In genomic region chr11:67737562-67738080, GRCh38 we compare ENCODE assay signal across 8 cellular contexts.
DNase-seq lines count a peak whose midpoint lies in the region; ATAC-seq, FAIRE-seq and TF ChIP-seq lines count a peak whose summit lies in the region.
"Not testable (repeated sequence)": the region's sequence is repeated elsewhere in the genome, so short reads cannot be mapped to it uniquely, and the experiment has no call there.

No MANE protein-coding gene starts in this region.

- POLR2A ChIA-PET in Caco-2 (lab: Charles Lee); K562 (lab: Yijun Ruan, JAX): not testable (repeated sequence)

- H2BK15ac ChIP-seq in mesendoderm (replicated peaks; ENCODE audit: low read depth) = not testable (repeated sequence)

- not testable (repeated sequence) for H2AFZ ChIP-seq in K562 (ENCODE audit: low read depth, low read length)

- FAIRE-seq in K562 (lab: Jason Lieb, UNC) = not testable (repeated sequence)

- H2AK5ac ChIP-seq in mesendoderm (ENCODE audit: low read length) = not testable (repeated sequence)

- H3K79me1 ChIP-seq in mesendoderm (ENCODE audit: low read length) = not testable (repeated sequence)

- in situ Hi-C loops in K562 (cut with MboI) = not testable (repeated sequence)

- peak overlapping the region; percentile 35 for H3K4me3 Mint-ChIP-seq in Caco-2 (ENCODE audit: unreplicated experiment)
- H3K4me3 Mint-ChIP-seq in mesothelial cell of epicardium; progenitor cell of endocrine pancreas (ENCODE audit: low read depth): not testable (repeated sequence)
- H3K4me3 Mint-ChIP-seq in type B pancreatic cell = peak overlapping the region; percentile 64

- TF ChIP-seq CTCF in Caco-2 (IDR thresholded peaks at IDR 0.05; ENCODE audit: insufficient read depth in 1 of 2, low read depth in 1 of 2, low read length in 1 of 2, severe bottlenecking in 1 of 2, unreplicated experiment in 1 of 2); K562 (IDR thresholded peaks at IDR 0.05 in 2 of 3, conservative IDR thresholded peaks at IDR 0.05 in 1 of 3; ENCODE audit: insufficient read depth in 2 of 3, low read depth in 1 of 3, low read length in 3 of 3); mesothelial cell of epicardium (IDR thresholded peaks at IDR 0.05; ENCODE audit: unreplicated experiment); progenitor cell of endocrine pancreas (IDR thresholded peaks at IDR 0.05; ENCODE audit: unreplicated experiment); type B pancreatic cell (conservative IDR thresholded peaks at IDR 0.05): not testable (repeated sequence)

- DNase-seq in Caco-2 = peak in 1 of 2 experiments; percentile 57
- DNase-seq in K562 (ENCODE audit: extremely low read depth in 1 of 4, low spot score in 3 of 4); mesothelial cell of epicardium (ENCODE audit: low spot score in 2 of 2, unreplicated experiment in 2 of 2); progenitor cell of endocrine pancreas (ENCODE audit: low spot score, unreplicated experiment); type B pancreatic cell (ENCODE audit: extremely low spot score, unreplicated experiment): not testable (repeated sequence)
- peak in 30 of 42 donors; percentile 3 to 68 (median 30) for DNase-seq in head of caudate nucleus
- peak; percentile 14 for DNase-seq in mesendoderm

- 1% methylated on average over 9 of the region's 9 CpGs for WGBS in K562 (ENCODE audit: insufficient coverage, low coverage, missing lambda C conversion rate)
- no CpG with 5 or more reads among the region's 9 CpGs for WGBS in mesendoderm (ENCODE audit: extremely low coverage, insufficient coverage, low lambda C conversion rate)

- TF ChIP-seq POLR2A in K562 (conservative IDR thresholded peaks at IDR 0.05) = not testable (repeated sequence)

- not testable (repeated sequence) for H3K9me3 ChIP-seq in Caco-2; K562 (replicated peaks; ENCODE audit: control insufficient read depth, insufficient read depth, low read depth, low read length)

- H3K9ac ChIP-seq in K562 (ENCODE audit: insufficient read depth in 1 of 2, low read depth in 2 of 2, low read length in 2 of 2); mesendoderm (ENCODE audit: low read length): not testable (repeated sequence)

- BruUV-seq in Caco-2 (replicated peaks; lab: Mats Ljungman, UMichigan); K562 (replicated peaks; lab: Mats Ljungman, UMichigan): not testable (repeated sequence)

- H3K9me1 ChIP-seq in K562 (ENCODE audit: control insufficient read depth, insufficient read depth, low read length) = not testable (repeated sequence)

- not testable (repeated sequence) for H3K27ac ChIP-seq in K562 (ENCODE audit: extremely low read depth, low read depth, low read length); mesendoderm (ENCODE audit: low read depth, low read length)

- not testable (repeated sequence) for H3K18ac ChIP-seq in mesendoderm (ENCODE audit: low read length)

- not testable (repeated sequence) for TF ChIP-seq EP300 in Ishikawa (IDR thresholded peaks at IDR 0.05; ENCODE audit: borderline replicate concordance); K562 (IDR thresholded peaks at IDR 0.05; ENCODE audit: low read length)

- not testable (repeated sequence) for TF ChIP-seq RAD21 in Ishikawa (IDR thresholded peaks at IDR 0.05; ENCODE audit: low read depth); K562 (CRISPR knock-in tag; conservative IDR thresholded peaks at IDR 0.05 in 1 of 2, IDR thresholded peaks at IDR 0.05 in 1 of 2)

- not testable (repeated sequence) for H3K4me3 ChIP-seq in Caco-2 (ENCODE audit: low read depth, low read length); K562; mesendoderm (ENCODE audit: low read length)

- not testable (repeated sequence) for H4K8ac ChIP-seq in mesendoderm (ENCODE audit: low read depth, low read length)

- peaks cover 30% of the 10 kb centered on the region for H3K4me1 Mint-ChIP-seq in Caco-2 (ENCODE audit: low read depth, unreplicated experiment)
- peaks cover 23% of the 10 kb centered on the region for H3K4me1 Mint-ChIP-seq in mesothelial cell of epicardium
- H3K4me1 Mint-ChIP-seq in progenitor cell of endocrine pancreas (ENCODE audit: low read depth); type B pancreatic cell (ENCODE audit: unreplicated experiment): not testable (repeated sequence)

- CTCF ChIA-PET in Caco-2 (lab: Charles Lee); K562 (lab: Yijun Ruan, JAX; ENCODE audit: low intra/inter-chr PET ratio): not testable (repeated sequence)

- not testable (repeated sequence) for H3K4me2 ChIP-seq in K562 (ENCODE audit: insufficient read depth, low read length); mesendoderm (ENCODE audit: low read length)

- not testable (repeated sequence) for H4K20me1 ChIP-seq in K562 (replicated peaks; ENCODE audit: control insufficient read depth, insufficient read depth, low read length)

- H3K27me3 ChIP-seq in Caco-2 (replicated peaks; ENCODE audit: control insufficient read depth, insufficient read depth, low read length); K562 (ENCODE audit: control insufficient read depth in 2 of 2, insufficient read depth in 2 of 2, low read length in 2 of 2); mesendoderm (ENCODE audit: insufficient read depth, low read length, poor library complexity): not testable (repeated sequence)

- H4K5ac ChIP-seq in mesendoderm (ENCODE audit: low read length) = not testable (repeated sequence)

- not testable (repeated sequence) for H2BK5ac ChIP-seq in mesendoderm (ENCODE audit: low read length)

- not testable (repeated sequence) for H3K36me3 ChIP-seq in Caco-2 (ENCODE audit: control insufficient read depth, insufficient read depth, low read length); K562 (ENCODE audit: control insufficient read depth, insufficient read depth, low read length); mesendoderm (ENCODE audit: control insufficient read depth, insufficient read depth, low read length)

- intact Hi-C loops in Caco-2 (cut with micrococcal nuclease; ENCODE audit: unreplicated experiment); K562 (cut with micrococcal nuclease); head of caudate nucleus (cut with DNase I): not testable (repeated sequence)

- H3K9me3 Mint-ChIP-seq in Caco-2 (ENCODE audit: unreplicated experiment) = peaks cover 13% of the 10 kb centered on the region
- peaks cover 14% of the 10 kb centered on the region for H3K9me3 Mint-ChIP-seq in mesothelial cell of epicardium
- H3K9me3 Mint-ChIP-seq in progenitor cell of endocrine pancreas (ENCODE audit: low read depth); type B pancreatic cell: not testable (repeated sequence)

- H3K36me3 Mint-ChIP-seq in Caco-2 (ENCODE audit: insufficient read depth, unreplicated experiment); mesothelial cell of epicardium; progenitor cell of endocrine pancreas (ENCODE audit: insufficient read depth); type B pancreatic cell: not testable (repeated sequence)

- H3K23ac ChIP-seq in mesendoderm (ENCODE audit: low read length) = not testable (repeated sequence)

- H3K56ac ChIP-seq in mesendoderm (ENCODE audit: low read length) = not testable (repeated sequence)

- H3K27me3 Mint-ChIP-seq in Caco-2 (ENCODE audit: insufficient read depth, unreplicated experiment); mesothelial cell of epicardium (ENCODE audit: low read depth); progenitor cell of endocrine pancreas; type B pancreatic cell: not testable (repeated sequence)

- peak overlapping the region; percentile 87 for H3K27ac Mint-ChIP-seq in Caco-2 (ENCODE audit: unreplicated experiment)
- H3K27ac Mint-ChIP-seq in mesothelial cell of epicardium = peak overlapping the region; percentile 85
- peak overlapping the region; percentile 6 for H3K27ac Mint-ChIP-seq in progenitor cell of endocrine pancreas
- peak overlapping the region; percentile 87 for H3K27ac Mint-ChIP-seq in type B pancreatic cell

- not testable (repeated sequence) for H3K79me2 ChIP-seq in K562 (ENCODE audit: control insufficient read depth, insufficient read depth, low read length); mesendoderm (ENCODE audit: control insufficient read depth, insufficient read depth, low read length)

- H2BK120ac ChIP-seq in mesendoderm (ENCODE audit: low read depth, low read length) = not testable (repeated sequence)

- H3K4me1 ChIP-seq in Caco-2 = peaks cover 15% of the 10 kb centered on the region
- not testable (repeated sequence) for H3K4me1 ChIP-seq in K562 (replicated peaks in 1 of 2; ENCODE audit: control insufficient read depth in 2 of 2, insufficient read depth in 2 of 2, low read length in 2 of 2); mesendoderm (ENCODE audit: control insufficient read depth, low read depth, low read length)

- H3K4ac ChIP-seq in mesendoderm (ENCODE audit: low read depth, low read length) = not testable (repeated sequence)

- ATAC-seq in K562 = not testable (repeated sequence)

TF ChIP-seq in Ishikawa, 13 proteins besides CTCF, POLR2A, EP300 and RAD21:
- TF ChIP-seq TEAD4 (IDR thresholded peaks at IDR 0.05) = peak; percentile 43; the same call in 1 of the 2 replicates

TF ChIP-seq in K562, 482 proteins besides CTCF, POLR2A, EP300 and RAD21:
- TF ChIP-seq RNF2 (IDR thresholded peaks at IDR 0.05) = peak; percentile 35; the same call in 1 of the 2 replicates

Comparison
In these comparisons a context has a peak if more than half of its experiments do, and no peak if none do; other contexts are left out.
1. H3K27ac Mint-ChIP-seq: peak in every context shown above with its lines; median percentile 87 in Caco-2; 87 in type B pancreatic cell; 85 in mesothelial cell of epicardium; 6 in progenitor cell of endocrine pancreas.